In the genomic region with DNA sequence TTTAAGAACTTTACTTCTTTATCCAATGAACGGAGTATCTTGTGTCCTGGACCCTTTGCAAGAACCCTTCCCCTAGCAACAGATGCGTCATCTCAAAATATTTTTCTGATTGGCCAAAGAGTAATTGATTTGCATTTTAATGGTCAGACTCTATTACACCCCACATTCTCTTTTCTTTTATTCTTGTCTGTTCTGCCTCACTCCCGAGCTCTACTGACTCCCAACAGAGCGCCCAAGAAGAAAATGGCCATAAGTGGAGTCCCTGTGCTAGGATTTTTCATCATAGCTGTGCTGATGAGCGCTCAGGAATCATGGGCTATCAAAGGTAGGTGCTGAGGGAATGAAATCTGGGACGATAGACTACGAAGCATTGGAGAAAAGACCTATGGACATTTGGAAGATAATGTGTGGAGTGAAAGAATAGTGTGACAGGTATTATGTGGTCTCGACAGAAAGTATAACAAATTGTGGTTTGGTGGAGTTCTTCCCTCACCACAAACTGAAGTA, we compare ENCODE assay signal across 8 cellular contexts. TPM values are rescaled to one million over a fixed set of nuclear protein-coding genes. Genes with fewer than 3 reads are reported as not detected.
DNase-seq lines count a peak whose midpoint lies in the region; ATAC-seq and TF ChIP-seq lines count a peak whose summit lies in the region.

A gene (plus strand): TSS at position 180 of the 507 bp plus-strand sequence. CDS start 64 bp downstream, at position 244.

- DNase-seq in AG10803 (ENCODE audit: low read depth) (peak; percentile 36), NCI-H460 (ENCODE audit: extremely low read depth, low read depth) (peak; percentile 50), adipocyte (ENCODE audit: low read depth) (peak; percentile 70), heart left ventricle (peak in 2 of 5 donors; percentile 26 to 55), retina (peak; percentile 72)
- no peak for DNase-seq in NK-92 treated with Interleukin-12 subunit alpha and Interleukin-12 subunit beta, amount 100 ng/mL, for 24 hours (lab: John Stamatoyannopoulos, UW)

- H3K36me3 ChIP-seq in adipocyte (ENCODE audit: control insufficient read depth, insufficient read depth, low read length, severe bottlenecking) (no peaks in the 10 kb centered on the region), heart left ventricle (peaks cover 0 to 35% (median 8%) of the 10 kb centered on the region in 9 donors)

- intact Hi-C loops in heart left ventricle (cut with DNase I) = loop anchor here in 1 of 10 donors (10.0 kb wide), 1 partner anchor 145 kb away; a partner anchor contains a TSS

- ATAC-seq in GM18502 (IDR thresholded peaks at IDR 0.05; ENCODE audit: poor library complexity, unreplicated experiment) (peak; percentile 69), HG02884 (IDR thresholded peaks at IDR 0.05; ENCODE audit: unreplicated experiment) (peak; percentile 65), heart left ventricle (peak; percentile 75 to 90 (median 84))

- peaks cover 3% of the 10 kb centered on the region for H3K27me3 ChIP-seq in adipocyte (replicated peaks; ENCODE audit: control insufficient read depth, insufficient read depth, low read length)
- H3K27me3 ChIP-seq in heart left ventricle = peaks cover 0 to 2% (median 0%) of the 10 kb centered on the region in 9 donors

- no peak within 1 kb of the TSS for H3K4me3 ChIP-seq in AG10803 (ENCODE audit: low read length)
- peak within 1 kb of the TSS; percentile 61 for H3K4me3 ChIP-seq in adipocyte (ENCODE audit: low read length)
- H3K4me3 ChIP-seq in heart left ventricle = peak within 1 kb of the TSS; percentile 9 to 68 (median 56)

- TF ChIP-seq POLR2A in heart left ventricle (IDR thresholded peaks at IDR 0.05) = peak in 1 of 2 donors; percentile 24

- H3K27ac ChIP-seq in heart left ventricle = peak within 1 kb of the TSS in 11 of 12 donors; percentile 2 to 94 (median 79)

- TF ChIP-seq CTCF in AG10803 (conservative IDR thresholded peaks at IDR 0.05; ENCODE audit: low read length) = no peak
- no peak for TF ChIP-seq CTCF in heart left ventricle (IDR thresholded peaks at IDR 0.05)

- H3K4me1 ChIP-seq in adipocyte (ENCODE audit: control insufficient read depth, insufficient read depth, low read length) = no peaks in the 10 kb centered on the region
- peaks cover 0 to 46% (median 0%) of the 10 kb centered on the region in 12 donors for H3K4me1 ChIP-seq in heart left ventricle

- 29 to 33% (median 32%) methylated on average over 8 of the region's 8 CpGs for WGBS in heart left ventricle, 4 donors

- no peak within 1 kb of the TSS for H3K9ac ChIP-seq in adipocyte (ENCODE audit: low read length)

- H3K9me3 ChIP-seq in adipocyte (ENCODE audit: control insufficient read depth, low read length) (no peaks in the 10 kb centered on the region), heart left ventricle (no peaks in the 10 kb centered on the region)

RNA-seq across cellular contexts. Expression of the gene that starts here (rescaled TPM):
- 0.12 TPM in 1 of 2 replicates, not detected in the other for total RNA-seq in NCI-H460 (2014; rRNA removed; shearing (Covaris generic))
- not detected in 2 replicates for polyA plus RNA-seq in NCI-H460 (2014; cell fraction: nucleus; rRNA removed)
- 1,000 to 10,000 TPM in 1 of 9 donors, 100 to 1,000 TPM in 2, 10 to 100 TPM in 6; 20.0 to 1,108 (median 87.0) TPM for total RNA-seq in heart left ventricle
- polyA plus RNA-seq in heart left ventricle = 10 to 100 TPM; 57.1 to 65.7 TPM

Comparison
In these comparisons a context has a peak if more than half of its experiments do, and no peak if none do; other contexts are left out.
1. RNA of the gene that starts here (total RNA-seq): 20.0 to 1,108 TPM in heart left ventricle; 0.12 TPM in NCI-H460; every median in the first group is over 10 times any median in the second.
2. Peak in DNase-seq in NCI-H460; RNA of the gene not detected or under 1 TPM.
3. Peak in every context shown above with its lines, with median percentiles within 50 percentile points of each other: ATAC-seq.